In the genomic region with DNA sequence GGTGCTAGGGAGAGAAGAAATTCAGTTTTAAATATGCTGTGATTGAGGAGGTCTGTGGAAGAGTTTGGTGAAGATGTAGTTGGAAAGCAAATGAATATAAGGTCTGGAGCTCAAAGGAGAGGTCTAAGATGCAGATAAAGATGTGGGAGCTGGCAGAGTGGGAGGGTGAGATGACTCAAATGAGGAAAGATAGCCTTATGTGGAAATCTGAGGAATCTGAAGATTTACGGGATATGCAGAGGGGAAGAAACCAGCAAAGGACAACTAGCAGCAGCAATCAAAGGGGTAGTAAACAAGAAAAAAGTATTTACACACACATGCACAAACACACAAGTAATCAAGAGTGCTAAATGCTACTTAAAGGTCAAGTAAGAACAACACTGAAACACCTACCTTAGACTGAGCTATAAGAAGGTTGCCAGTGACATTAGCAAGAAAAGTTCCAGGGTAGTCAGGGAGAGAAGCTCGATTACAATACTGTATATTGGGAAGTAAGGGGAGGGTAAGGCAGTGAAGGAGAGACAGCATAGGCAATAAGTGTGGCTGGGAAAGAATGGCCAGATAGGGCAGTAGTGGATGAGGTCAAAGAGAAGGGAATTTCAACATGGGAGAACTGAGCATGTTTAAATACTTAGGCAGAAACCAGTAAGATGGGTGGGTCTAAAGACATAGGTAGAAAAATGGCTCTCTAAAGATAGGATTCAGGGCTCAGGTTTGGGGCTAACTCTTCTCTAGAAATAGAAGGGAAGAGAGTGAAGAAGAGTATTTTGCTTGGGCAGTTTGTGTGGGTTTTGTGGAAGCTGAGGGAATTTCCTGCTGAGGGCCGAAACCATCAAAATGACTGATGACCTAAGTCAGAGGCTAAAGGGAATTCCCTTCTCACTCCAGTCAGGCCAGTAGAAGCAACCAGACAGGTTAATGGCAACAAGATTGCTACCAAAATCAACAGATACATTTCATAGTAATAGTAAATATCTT, we compare ENCODE assay signal across 9 cellular contexts. TPM values are rescaled to one million over a fixed set of nuclear protein-coding genes. Genes with fewer than 3 reads are reported as not detected.
A peak's percentile ranks its signal among the peaks of the same experiment; 100 is the strongest.
DNase-seq lines count a peak whose midpoint lies in the region; ATAC-seq and TF ChIP-seq lines count a peak whose summit lies in the region.
"Had no signal": no experiment of that assay in that cellular context is flagged by ENCODE, and none has a peak within 500 bp of the region (broad histone marks: within the 10 kb centered on the region; RNA-seq: fewer than 3 reads in every experiment).

No MANE protein-coding gene starts in this region.

- H3K9me2 ChIP-seq in MM.1S (replicated peaks; ENCODE audit: insufficient read depth, low read length): no peaks in the 10 kb centered on the region

- TF ChIP-seq CTCF in MM.1S (IDR thresholded peaks at IDR 0.05; ENCODE audit: low read length): no peak
- no peak for TF ChIP-seq CTCF in omental fat pad (IDR thresholded peaks at IDR 0.05)

- peaks cover 21% of the 10 kb centered on the region for H3K4me1 ChIP-seq in MM.1S (ENCODE audit: low read length)

- H3K9me3 ChIP-seq in MM.1S (replicated peaks; ENCODE audit: insufficient read depth, low read length): no peaks in the 10 kb centered on the region

- ATAC-seq in GM18907 (IDR thresholded peaks at IDR 0.05; ENCODE audit: unreplicated experiment) (peak; percentile 89), HG02588 (IDR thresholded peaks at IDR 0.05; ENCODE audit: unreplicated experiment) (peak; percentile 87), omental fat pad (ENCODE audit: low FRiP score) (peak; percentile 76), GM21390 (IDR thresholded peaks at IDR 0.05; ENCODE audit: unreplicated experiment) (no peak), sciatic nerve (no peak)

- H4K20me1 ChIP-seq in MM.1S (ENCODE audit: insufficient read depth, low read length): no peaks in the 10 kb centered on the region; the same call in 1 of the 2 replicates

- DNase-seq in MM.1S (peak; percentile 53), omental fat pad (ENCODE audit: low spot score) (no peak), DMS114 treated with DMSO at 0.1 percent for 48 hours (lab: John Stamatoyannopoulos, UW; ENCODE audit: unreplicated experiment) (no peak), COR-L47 (lab: John Stamatoyannopoulos, UW) (no peak), sciatic nerve (ENCODE audit: low spot score) (no peak)

- H3K9ac ChIP-seq in MM.1S (ENCODE audit: low read length): no peak overlapping the region
- H3K9ac ChIP-seq: parathyroid adenoma had no signal

- H3K27me3 ChIP-seq in MM.1S (replicated peaks; ENCODE audit: insufficient read depth, low read length): no peaks in the 10 kb centered on the region

- 0 out of 2 replicates have a peak overlapping the region, but pooled peaks have one; percentile 13 for H3K4me3 ChIP-seq in MM.1S (ENCODE audit: low read length)

- no peak overlapping the region; the same call in 1 of the 2 replicates for H3K27ac ChIP-seq in MM.1S (ENCODE audit: low read length)
- H3K27ac ChIP-seq: parathyroid adenoma had no signal

- H2AFZ ChIP-seq in MM.1S (ENCODE audit: low read length): no peak overlapping the region
- H2AFZ ChIP-seq: parathyroid adenoma had no signal

- H3K79me2 ChIP-seq in MM.1S (ENCODE audit: low read length): peaks cover 41% of the 10 kb centered on the region

- peak overlapping the region; percentile 40; the same call in 1 of the 2 replicates for H3K4me2 ChIP-seq in MM.1S (ENCODE audit: low read depth, low read length)

- H3F3A ChIP-seq in MM.1S (ENCODE audit: insufficient read depth, low read length): 0 out of 2 replicates have a peak, but pooled peaks cover 4% of the 10 kb centered on the region

- H3K36me3 ChIP-seq in MM.1S (replicated peaks; ENCODE audit: insufficient read depth, low read length): no peaks in the 10 kb centered on the region

- intact Hi-C loops in sciatic nerve (cut with DNase I): no loop called here

RNA-seq across cellular contexts. Expression of gene CMTM6, which starts 8.9 kb away (rescaled TPM):
- total RNA-seq in omental fat pad: 10 to 100 TPM; 49.2 to 73.3 (median 61.4) TPM
- 51.2 TPM for total RNA-seq in sciatic nerve

Comparison
In these comparisons a context has a peak if more than half of its experiments do, and no peak if none do; other contexts are left out.
1. ATAC-seq: peak in GM18907 (single experiment), HG02588 (single experiment) and omental fat pad (single experiment); none in GM21390 (single experiment) and sciatic nerve (single experiment).